ENCODE assay signal across 8 cellular contexts in genomic region chr12:12786716-12787601, GRCh38. TPM values are rescaled to one million over a fixed set of nuclear protein-coding genes. Genes with fewer than 3 reads are reported as not detected.
DNase-seq lines count a peak whose midpoint lies in the region; ATAC-seq and TF ChIP-seq lines count a peak whose summit lies in the region.

No MANE protein-coding gene starts in this region.

- H3K4me1 Mint-ChIP-seq in endothelial cell (ENCODE audit: unreplicated experiment) (peaks cover 20% of the 10 kb centered on the region), mesothelial cell of epicardium (peaks cover 34% of the 10 kb centered on the region)

- H3K27ac Mint-ChIP-seq in endothelial cell (ENCODE audit: unreplicated experiment) (peak overlapping the region; percentile 11), mesothelial cell of epicardium (peak overlapping the region; percentile 34)

- DNase-seq in NCI-H526 treated with DMSO at 0.1 percent for 48 hours (lab: John Stamatoyannopoulos, UW) (peak; percentile 49), endothelial cell (ENCODE audit: low spot score) (peak; percentile 76), mesothelial cell of epicardium (ENCODE audit: low spot score in 2 of 2, unreplicated experiment in 2 of 2) (peak; percentile 39 to 61)
- peak; percentile 86 for DNase-seq in activated CD8-positive, alpha-beta memory T cell treated with anti-CD3 and anti-CD28 coated beads, Interleukin-2, amount 50 U/mL, for 48 hours
- DNase-seq in stimulated activated CD8-positive, alpha-beta memory T cell treated with anti-CD3 and anti-CD28 coated beads, Interleukin-15, amount 100 ng/mL, for 48 hours (ENCODE audit: low read depth in 2 of 2) = peak; percentile 65 to 73

- peak overlapping the region; percentile 93 for H3K27ac ChIP-seq in C4-2B

- no peaks in the 10 kb centered on the region for H3K9me3 Mint-ChIP-seq in endothelial cell (ENCODE audit: unreplicated experiment)
- H3K9me3 Mint-ChIP-seq in mesothelial cell of epicardium = no peaks in the 10 kb centered on the region

- no peaks in the 10 kb centered on the region for H3K36me3 Mint-ChIP-seq in endothelial cell (ENCODE audit: low read depth, unreplicated experiment)
- H3K36me3 Mint-ChIP-seq in mesothelial cell of epicardium = no peaks in the 10 kb centered on the region

- H3K27me3 Mint-ChIP-seq in endothelial cell (ENCODE audit: unreplicated experiment) = peaks cover 1% of the 10 kb centered on the region
- no peaks in the 10 kb centered on the region for H3K27me3 Mint-ChIP-seq in mesothelial cell of epicardium (ENCODE audit: low read depth)

- peak overlapping the region; percentile 44 for H3K4me3 Mint-ChIP-seq in endothelial cell (ENCODE audit: unreplicated experiment)
- H3K4me3 Mint-ChIP-seq in mesothelial cell of epicardium = peak overlapping the region; percentile 58

- TF ChIP-seq CTCF in C4-2B (conservative IDR thresholded peaks at IDR 0.05) = peak; percentile 19; the same call in 1 of the 2 replicates
- TF ChIP-seq CTCF in endothelial cell (IDR thresholded peaks at IDR 0.05; ENCODE audit: unreplicated experiment) = no peak
- TF ChIP-seq CTCF in mesothelial cell of epicardium (IDR thresholded peaks at IDR 0.05; ENCODE audit: unreplicated experiment) = no peak

- ATAC-seq in GM19035 (IDR thresholded peaks at IDR 0.05; ENCODE audit: unreplicated experiment) (peak; percentile 85), HG03175 (IDR thresholded peaks at IDR 0.05; ENCODE audit: unreplicated experiment) (peak; percentile 87)

RNA-seq across cellular contexts. Expression of gene APOLD1, which starts 1.5 kb away (rescaled TPM):
- 5.2 TPM for total RNA-seq in endothelial cell (ENCODE audit: unreplicated experiment)
- 3.0 to 5.1 TPM (median 3.9 TPM) in 3 replicates for total RNA-seq in mesothelial cell of epicardium

RNA-seq across cellular contexts. Expression of gene DDX47, which starts 26.2 kb away (rescaled TPM):
- total RNA-seq in endothelial cell (ENCODE audit: unreplicated experiment) (45.1 TPM), mesothelial cell of epicardium (69.3 to 70.8 TPM (median 70.4 TPM) in 3 replicates)

Comparison
In these comparisons a context has a peak if more than half of its experiments do, and no peak if none do; other contexts are left out.
1. Peak in every context shown above with its lines: DNase-seq, ATAC-seq and H3K27ac ChIP-seq.